ENCODE assay signal across 9 cellular contexts in the genomic region with DNA sequence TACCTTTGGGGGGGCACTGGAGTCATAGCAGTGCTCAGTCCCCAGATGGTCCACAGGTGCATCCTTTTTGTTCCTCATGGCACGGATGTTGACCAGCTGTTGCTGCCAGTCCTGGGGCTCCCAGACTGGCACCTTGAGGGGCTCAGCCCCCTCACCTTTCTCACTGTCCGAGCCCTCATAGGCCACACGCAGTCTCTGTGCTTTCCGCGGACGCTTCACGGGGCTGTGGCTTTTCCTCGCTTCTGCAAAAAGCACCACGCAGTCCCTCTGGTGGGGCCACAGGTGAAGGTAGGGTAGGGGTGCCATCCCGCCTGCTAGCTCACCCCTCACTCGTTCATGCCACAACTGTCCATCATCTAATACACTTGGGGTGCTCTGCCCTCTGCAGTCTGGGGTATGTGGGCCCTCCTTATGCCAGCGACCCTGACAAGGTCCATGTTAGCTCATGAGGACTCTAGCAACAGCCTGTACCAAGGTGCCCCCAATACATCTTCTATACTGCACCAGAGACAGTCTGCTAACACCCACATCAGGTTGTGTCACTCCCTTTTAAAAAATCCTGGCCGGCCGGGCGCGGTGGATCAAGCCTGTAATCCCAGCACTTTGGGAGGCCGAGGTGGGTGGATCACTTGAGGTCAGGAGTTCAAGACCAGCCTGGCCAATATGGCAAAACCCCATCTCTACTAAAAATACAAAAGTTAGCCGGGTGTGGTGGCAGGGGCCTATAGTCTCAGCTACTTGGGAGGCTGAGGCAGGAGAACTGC. TPM values are rescaled to one million over a fixed set of nuclear protein-coding genes. Genes with fewer than 3 reads are reported as not detected.
A peak's percentile ranks its signal among the peaks of the same experiment; 100 is the strongest.
DNase-seq lines count a peak whose midpoint lies in the region; ATAC-seq and TF ChIP-seq lines count a peak whose summit lies in the region.
"Had no signal": no experiment of that assay in that cellular context is flagged by ENCODE, and none has a peak within 500 bp of the region (broad histone marks: within the 10 kb centered on the region; RNA-seq: fewer than 3 reads in every experiment).

No MANE protein-coding gene starts in this region.

- no peak for TF ChIP-seq POLR2A in erythroblast (IDR thresholded peaks at IDR 0.05; ENCODE audit: low read length)
- no peak for TF ChIP-seq POLR2A in body of pancreas (IDR thresholded peaks at IDR 0.05)

- H3K36me3 Mint-ChIP-seq in activated naive CD8-positive, alpha-beta T cell treated with anti-CD3 and anti-CD28 coated beads, Interleukin-2, amount 50 U/mL, for 24 hours (ENCODE audit: low read depth): peaks cover 8% of the 10 kb centered on the region
- H3K36me3 Mint-ChIP-seq in natural killer cell: no peaks in the 10 kb centered on the region

- peak overlapping the region; percentile 99 for H3K4me2 ChIP-seq in BLaER1

- peak overlapping the region; percentile 91 for H3K4me3 Mint-ChIP-seq in activated naive CD8-positive, alpha-beta T cell treated with anti-CD3 and anti-CD28 coated beads, Interleukin-2, amount 50 U/mL, for 24 hours
- H3K4me3 Mint-ChIP-seq in natural killer cell: peak overlapping the region; percentile 91

- TF ChIP-seq CTCF in HL-60 (IDR thresholded peaks at IDR 0.05; ENCODE audit: insufficient read depth, low read length): no peak
- no peak for TF ChIP-seq CTCF in natural killer cell (IDR thresholded peaks at IDR 0.05)
- TF ChIP-seq CTCF in body of pancreas (IDR thresholded peaks at IDR 0.05): no peak

- H3K36me3 ChIP-seq in BLaER1 (peaks cover 22% of the 10 kb centered on the region), body of pancreas (replicated peaks in 1 of 2; ENCODE audit: insufficient read depth in 1 of 2, low read depth in 2 of 2) (no peaks in the 10 kb centered on the region)

- no peak for ATAC-seq in activated naive CD8-positive, alpha-beta T cell treated with anti-CD3 and anti-CD28 coated beads, Interleukin-2, amount 50 U/mL, for 24 hours
- ATAC-seq in natural killer cell (no peak), body of pancreas (no peak)

- no peaks in the 10 kb centered on the region for H3K27me3 ChIP-seq in BLaER1
- H3K27me3 ChIP-seq in HL-60 (ENCODE audit: insufficient read depth, poor library complexity, severe bottlenecking): no peaks in the 10 kb centered on the region
- H3K27me3 ChIP-seq in body of pancreas: no peaks in the 10 kb centered on the region

- H3K9me3 ChIP-seq in BLaER1 (no peaks in the 10 kb centered on the region), body of pancreas (no peaks in the 10 kb centered on the region)

- no peak overlapping the region for H3K27ac Mint-ChIP-seq in activated naive CD8-positive, alpha-beta T cell treated with anti-CD3 and anti-CD28 coated beads, Interleukin-2, amount 50 U/mL, for 24 hours
- H3K27ac Mint-ChIP-seq in natural killer cell: no peak overlapping the region

- H3K4me3 ChIP-seq in BLaER1: peak overlapping the region; percentile 86
- peak overlapping the region; percentile 77; the same call in 1 of the 2 replicates for H3K4me3 ChIP-seq in HL-60 (replicated peaks; ENCODE audit: insufficient read depth, low read length)
- no peak overlapping the region for H3K4me3 ChIP-seq in body of pancreas

- peaks cover 23% of the 10 kb centered on the region for H3K4me1 Mint-ChIP-seq in activated naive CD8-positive, alpha-beta T cell treated with anti-CD3 and anti-CD28 coated beads, Interleukin-2, amount 50 U/mL, for 24 hours
- H3K4me1 Mint-ChIP-seq in natural killer cell: peaks cover 14 to 26% of the 10 kb centered on the region in 2 donors

- peak overlapping the region; percentile 81 for H3K9ac ChIP-seq in BLaER1

- H3K4me1 ChIP-seq in BLaER1 (peaks cover 67% of the 10 kb centered on the region), body of pancreas (peaks cover 18% of the 10 kb centered on the region)

- no peaks in the 10 kb centered on the region for H3K9me3 Mint-ChIP-seq in activated naive CD8-positive, alpha-beta T cell treated with anti-CD3 and anti-CD28 coated beads, Interleukin-2, amount 50 U/mL, for 24 hours
- H3K9me3 Mint-ChIP-seq in natural killer cell: no peaks in the 10 kb centered on the region

- H3K27ac ChIP-seq in BLaER1 (peak overlapping the region; percentile 68), HL-60 (replicated peaks) (no peak overlapping the region), body of pancreas (peak overlapping the region in 2 of 4 donors; percentile 64 to 65)

- 84 to 87% methylated on average over 10 to 18 of the region's 18 CpGs for WGBS in body of pancreas, 2 donors

- intact Hi-C loops in natural killer cell (cut with micrococcal nuclease): no loop called here
- intact Hi-C loops in body of pancreas (cut with DNase I): no loop called here

- DNase-seq in HL-60 (ENCODE audit: low read depth in 1 of 2, low spot score in 1 of 2) (no peak), natural killer cell (no peak), erythroblast (lab: John Stamatoyannopoulos, UW) (no peak), NCI-H2171 (lab: John Stamatoyannopoulos, UW) (no peak), body of pancreas (no peak), A172 (ENCODE audit: low spot score) (no peak)
- no peak for DNase-seq in activated naive CD8-positive, alpha-beta T cell treated with anti-CD3 and anti-CD28 coated beads, Interleukin-2, amount 50 U/mL, for 24 hours
- DNase-seq: activated CD4-positive, CD25-positive, alpha-beta regulatory T cell had no signal

- no peaks in the 10 kb centered on the region for H3K27me3 Mint-ChIP-seq in activated naive CD8-positive, alpha-beta T cell treated with anti-CD3 and anti-CD28 coated beads, Interleukin-2, amount 50 U/mL, for 24 hours
- no peaks in the 10 kb centered on the region for H3K27me3 Mint-ChIP-seq in natural killer cell (ENCODE audit: low read depth in 2 of 2)

- 0 out of 2 replicates have a peak, but pooled peaks cover 12% of the 10 kb centered on the region for H4K20me1 ChIP-seq in BLaER1

RNA-seq across cellular contexts. Expression of gene NTHL1, which starts 1.3 kb away (rescaled TPM):
- total RNA-seq in natural killer cell: 10 to 100 TPM in 1 of 3 donors, 1 to 10 TPM in 2; 8.7 to 12.9 (median 9.7) TPM
- total RNA-seq in body of pancreas: 10 to 100 TPM; 15.2 to 19.7 TPM
- total RNA-seq in A172 (2014; rRNA removed; shearing (Covaris generic)): 67.8 and 77.4 TPM in 2 replicates

RNA-seq across cellular contexts. Expression of gene TSC2, which starts 1.5 kb away (rescaled TPM):
- 100 to 1,000 TPM; 135 to 197 (median 161) TPM for total RNA-seq in natural killer cell
- 100 to 1,000 TPM in 1 of 2 donors, 10 to 100 TPM in 1; 73.9 to 152 TPM for total RNA-seq in body of pancreas
- total RNA-seq in A172 (2014; rRNA removed; shearing (Covaris generic)): 46.3 and 47.7 TPM in 2 replicates

RNA-seq across cellular contexts. Expression of gene NHERF2, which starts 19.6 kb away (rescaled TPM):
- total RNA-seq in natural killer cell (1 to 10 TPM; 4.3 to 7.1 (median 5.6) TPM), body of pancreas (10 to 100 TPM; 32.7 to 87.3 TPM)
- total RNA-seq in A172 (2014; rRNA removed; shearing (Covaris generic)): 124 and 154 TPM in 2 replicates

RNA-seq across cellular contexts. Expression of gene NPW, which starts 26.7 kb away (rescaled TPM):
- total RNA-seq in natural killer cell (under 1 TPM in 1 of 3 donors, not detected in 2; 0.80 TPM), body of pancreas (not detected)
- 0.14 TPM in 1 of 2 replicates, not detected in the other for total RNA-seq in A172 (2014; rRNA removed; shearing (Covaris generic))

RNA-seq across cellular contexts. Expression of gene ZNF598, which starts 36.7 kb away (rescaled TPM):
- total RNA-seq in natural killer cell (10 to 100 TPM; 56.1 to 71.6 (median 58.2) TPM), body of pancreas (10 to 100 TPM; 41.0 to 55.4 TPM)
- total RNA-seq in A172 (2014; rRNA removed; shearing (Covaris generic)): 23.5 and 26.9 TPM in 2 replicates

Comparison
In these comparisons a context has a peak if more than half of its experiments do, and no peak if none do; other contexts are left out.
1. H3K4me3 ChIP-seq: peak in BLaER1 (single experiment) and HL-60 (single experiment); none in body of pancreas (0 of 2).
2. RNA of gene NHERF2, which starts 19.6 kb away (total RNA-seq): 124 to 154 TPM in A172 and 32.7 to 87.3 TPM in body of pancreas; 4.3 to 7.1 TPM in natural killer cell; every median in the first group is over 4 times any median in the second.